Comparison of ENCODE assay signal across 7 cellular contexts in genomic region chr9:32581512-32582143, GRCh38. TPM values are rescaled to one million over a fixed set of nuclear protein-coding genes. Genes with fewer than 3 reads are reported as not detected.
DNase-seq lines count a peak whose midpoint lies in the region; ATAC-seq and TF ChIP-seq lines count a peak whose summit lies in the region.

No MANE protein-coding gene starts in this region.

- H3K27ac ChIP-seq in foreskin keratinocyte = no peak overlapping the region

- H3K4me3 Mint-ChIP-seq in WTC11 = no peak overlapping the region

- H3K27ac Mint-ChIP-seq in WTC11 = no peak overlapping the region

- peak; percentile 80 for DNase-seq in DMS53 (lab: John Stamatoyannopoulos, UW)
- DNase-seq in NCI-H1930 (lab: John Stamatoyannopoulos, UW) = peak; percentile 8 to 51
- no peak for DNase-seq in WTC11 (ENCODE audit: low spot score)
- peak in 1 of 2 donors; percentile 31 for DNase-seq in foreskin keratinocyte
- peak; percentile 19 for DNase-seq in skeletal muscle cell (ENCODE audit: low read depth)

- ATAC-seq in GM21367 (IDR thresholded peaks at IDR 0.05; ENCODE audit: unreplicated experiment) = peak; percentile 51
- peak; percentile 89 for ATAC-seq in WTC11
- ATAC-seq in foreskin keratinocyte = peak; percentile 57
- no peak for ATAC-seq in HG02678 (IDR thresholded peaks at IDR 0.05; ENCODE audit: unreplicated experiment)

- H3K4me1 ChIP-seq in foreskin keratinocyte = no peaks in the 10 kb centered on the region

- POLR2A ChIA-PET in WTC11 (lab: Charles Lee) = interaction anchor here (0.5 kb wide), 1 partner anchor 27 kb away, joined by 5 read pairs; no protein-coding TSS in a partner anchor

- peaks cover 4% of the 10 kb centered on the region; the same call in 1 of the 2 replicates for H3K27me3 Mint-ChIP-seq in WTC11 (ENCODE audit: low read depth)

- H3K4me3 ChIP-seq in skeletal muscle cell (ENCODE audit: low read depth, low read length) = no peak overlapping the region

- peaks cover 16% of the 10 kb centered on the region for H3K27me3 ChIP-seq in foreskin keratinocyte

- H3K9me3 Mint-ChIP-seq in WTC11 = peaks cover 10% of the 10 kb centered on the region

- H3K4me1 Mint-ChIP-seq in WTC11 = peaks cover 11% of the 10 kb centered on the region

- CTCF ChIA-PET in WTC11 (lab: Charles Lee) = interaction anchor here (0.6 to 5.7 kb wide), 41 partner anchors 9 to 463 kb away, joined by 3 to 245 read pairs (median 4); partner anchors contain the start of genes ACO1, NDUFB6, RIGI and TMEM215

- no peak for TF ChIP-seq CTCF in WTC11 (IDR thresholded peaks at IDR 0.05)
- TF ChIP-seq CTCF in foreskin keratinocyte (conservative IDR thresholded peaks at IDR 0.05) = peak; percentile 73

- no peaks in the 10 kb centered on the region for H3K36me3 Mint-ChIP-seq in WTC11

TF ChIP-seq in WTC11, 78 proteins besides CTCF, POLR2A, EP300 and RAD21:
- TF ChIP-seq ZSCAN18 (CRISPR knock-in tag; IDR thresholded peaks at IDR 0.05) (no peak), PREB (CRISPR knock-in tag; IDR thresholded peaks at IDR 0.05; ENCODE audit: borderline replicate concordance) (no peak), ERG (CRISPR knock-in tag; IDR thresholded peaks at IDR 0.05) (no peak), PRDM15 (CRISPR knock-in tag; IDR thresholded peaks at IDR 0.05) (no peak), ZBTB21 (CRISPR knock-in tag; IDR thresholded peaks at IDR 0.05; ENCODE audit: borderline replicate concordance) (no peak), NFE2L1 (CRISPR knock-in tag; IDR thresholded peaks at IDR 0.05) (no peak), ESRRA (CRISPR knock-in tag; IDR thresholded peaks at IDR 0.05; ENCODE audit: borderline replicate concordance) (no peak), USF1 (CRISPR knock-in tag; IDR thresholded peaks at IDR 0.05) (no peak), CREM (CRISPR knock-in tag; IDR thresholded peaks at IDR 0.05) (no peak), FOXJ3 (CRISPR knock-in tag; IDR thresholded peaks at IDR 0.05; ENCODE audit: borderline replicate concordance) (no peak), ZNF281 (CRISPR knock-in tag; IDR thresholded peaks at IDR 0.05) (no peak), NFATC4 (CRISPR knock-in tag; IDR thresholded peaks at IDR 0.05) (no peak), ELF4 (CRISPR knock-in tag; IDR thresholded peaks at IDR 0.05; ENCODE audit: low read depth) (no peak), MXD4 (CRISPR knock-in tag; IDR thresholded peaks at IDR 0.05; ENCODE audit: borderline replicate concordance) (no peak), SMAD3 (CRISPR knock-in tag; IDR thresholded peaks at IDR 0.05; ENCODE audit: borderline replicate concordance) (no peak), CREB1 (CRISPR knock-in tag; IDR thresholded peaks at IDR 0.05) (no peak), TEAD1 (CRISPR knock-in tag; IDR thresholded peaks at IDR 0.05) (no peak), GABPB1 (CRISPR knock-in tag; IDR thresholded peaks at IDR 0.05) (no peak), TP53 (CRISPR knock-in tag; IDR thresholded peaks at IDR 0.05) (no peak), EMX1 (CRISPR knock-in tag; IDR thresholded peaks at IDR 0.05) (no peak)
TF ChIP-seq in WTC11: peak in this region for 0.

RNA-seq across cellular contexts. Expression of gene NDUFB6, which starts 8.7 kb away (rescaled TPM):
- 56.0 to 67.2 TPM (median 62.4 TPM) in 3 replicates for total RNA-seq in WTC11 (2021)
- total RNA-seq in foreskin keratinocyte = 56.9 and 57.8 TPM in 2 replicates
- polyA plus RNA-seq in foreskin keratinocyte = 88.2 and 100 TPM in 2 replicates

RNA-seq across cellular contexts. Expression of gene TOPORS, which starts 29.2 kb away (rescaled TPM):
- 23.3 to 26.1 TPM (median 23.7 TPM) in 3 replicates for total RNA-seq in WTC11 (2021)
- 19.5 and 20.3 TPM in 2 replicates for total RNA-seq in foreskin keratinocyte
- 4.1 and 5.3 TPM in 2 replicates for polyA plus RNA-seq in foreskin keratinocyte

RNA-seq across cellular contexts. Expression of gene SMIM27, which starts 29.5 kb away (rescaled TPM):
- total RNA-seq in WTC11 (2021) = 13.6 to 20.5 TPM (median 14.5 TPM) in 3 replicates
- total RNA-seq in foreskin keratinocyte = 7.8 and 9.6 TPM in 2 replicates
- polyA plus RNA-seq in foreskin keratinocyte = 10.0 and 13.3 TPM in 2 replicates

RNA-seq across cellular contexts. Expression of gene TAF1L, which starts 53.8 kb away (rescaled TPM):
- 0.02 to 0.09 TPM in 2 of 3 replicates, not detected in the other for total RNA-seq in WTC11 (2021)
- total RNA-seq in foreskin keratinocyte = not detected in 2 replicates
- not detected in 2 replicates for polyA plus RNA-seq in foreskin keratinocyte

RNA-seq across cellular contexts. Expression of gene RIGI, which starts 55.6 kb away (rescaled TPM):
- 6.0 to 7.5 TPM (median 6.2 TPM) in 3 replicates for total RNA-seq in WTC11 (2021)
- total RNA-seq in foreskin keratinocyte = 23.4 and 30.2 TPM in 2 replicates
- polyA plus RNA-seq in foreskin keratinocyte = 8.7 and 10.4 TPM in 2 replicates
